In genomic region chr20:46031701-46032254, GRCh38 we compare ENCODE assay signal across 1 cellular context.
A peak's percentile ranks its signal among the peaks of the same experiment; 100 is the strongest.
TF ChIP-seq lines count a peak whose summit lies in the region.

No MANE protein-coding gene starts in this region.

TF ChIP-seq in HEK293, 187 proteins besides CTCF, POLR2A, EP300 and RAD21 (continued from another document):
- TF ChIP-seq HIC1 (tag by site-specific recombination; IDR thresholded peaks at IDR 0.05) (no peak; the same call in 1 of the 2 replicates), ZBTB26 (tag by site-specific recombination; optimal IDR thresholded peaks at IDR 0.05) (peak; percentile 91), ZNF398 (tag by site-specific recombination; IDR thresholded peaks at IDR 0.05) (0 out of 2 replicates have a peak, but pooled peaks have one; percentile 4), ZNF76 (tag by site-specific recombination; IDR thresholded peaks at IDR 0.05; ENCODE audit: borderline replicate concordance, low read depth) (no peak), ZNF394 (tag by site-specific recombination; IDR thresholded peaks at IDR 0.05; ENCODE audit: borderline replicate concordance) (peak; percentile 22; the same call in 1 of the 2 replicates), ZNF791 (tag by site-specific recombination; IDR thresholded peaks at IDR 0.05) (no peak), BCL6B (tag by site-specific recombination; IDR thresholded peaks at IDR 0.05) (no peak), ZNF48 (tag by site-specific recombination; IDR thresholded peaks at IDR 0.05) (no peak), ZNF501 (tag by site-specific recombination; IDR thresholded peaks at IDR 0.05) (no peak), ZNF433 (tag by site-specific recombination; IDR thresholded peaks at IDR 0.05; ENCODE audit: low read depth) (no peak), ZNF677 (tag by site-specific recombination; IDR thresholded peaks at IDR 0.05) (no peak), TRIM28 (IDR thresholded peaks at IDR 0.05; ENCODE audit: borderline replicate concordance, low read length) (no peak), ZNF670 (tag by site-specific recombination; IDR thresholded peaks at IDR 0.05; ENCODE audit: low read depth) (no peak), ZNF335 (tag by site-specific recombination; conservative IDR thresholded peaks at IDR 0.05) (peak; percentile 95), REPIN1 (tag by site-specific recombination; IDR thresholded peaks at IDR 0.05; ENCODE audit: low read depth) (no peak), ZNF404 (tag by site-specific recombination; IDR thresholded peaks at IDR 0.05) (no peak), ZNF121 (tag by site-specific recombination; IDR thresholded peaks at IDR 0.05) (no peak), ZNF239 (tag by site-specific recombination; IDR thresholded peaks at IDR 0.05) (no peak), ZNF555 (tag by site-specific recombination; conservative IDR thresholded peaks at IDR 0.05) (no peak), ZNF292 (tag by site-specific recombination; IDR thresholded peaks at IDR 0.05; ENCODE audit: borderline replicate concordance, low read depth) (no peak), MEIS1 (CRISPR knock-in tag; IDR thresholded peaks at IDR 0.05; ENCODE audit: borderline replicate concordance) (no peak), ZNF155 (tag by site-specific recombination; IDR thresholded peaks at IDR 0.05) (no peak), ZNF174 (tag by site-specific recombination; IDR thresholded peaks at IDR 0.05) (no peak), SP7 (tag by site-specific recombination; IDR thresholded peaks at IDR 0.05) (peak; percentile 84), BCL11A (tag by site-specific recombination; IDR thresholded peaks at IDR 0.05; ENCODE audit: low read depth) (no peak), ZSCAN23 (tag by site-specific recombination; IDR thresholded peaks at IDR 0.05) (no peak), SP2 (tag by site-specific recombination; IDR thresholded peaks at IDR 0.05) (peak; percentile 84), ZNF10 (tag by site-specific recombination; IDR thresholded peaks at IDR 0.05) (peak; percentile 52; the same call in 1 of the 2 replicates), ZFP41 (tag by site-specific recombination; IDR thresholded peaks at IDR 0.05; ENCODE audit: borderline replicate concordance) (no peak), ZNF704 (tag by site-specific recombination; IDR thresholded peaks at IDR 0.05) (no peak), ZNF747 (tag by site-specific recombination; IDR thresholded peaks at IDR 0.05) (no peak), KLF16 (tag by site-specific recombination; IDR thresholded peaks at IDR 0.05) (peak; percentile 87), ZNF692 (tag by site-specific recombination; IDR thresholded peaks at IDR 0.05) (peak; percentile 77), ZSCAN5A (tag by site-specific recombination; IDR thresholded peaks at IDR 0.05) (no peak), GLIS2 (tag by site-specific recombination; IDR thresholded peaks at IDR 0.05) (peak; percentile 70), SETDB1 (IDR thresholded peaks at IDR 0.05; ENCODE audit: insufficient read length, low read length) (no peak), ZFP3 (tag by site-specific recombination; IDR thresholded peaks at IDR 0.05; ENCODE audit: low read depth) (no peak)
